In the genomic region with DNA sequence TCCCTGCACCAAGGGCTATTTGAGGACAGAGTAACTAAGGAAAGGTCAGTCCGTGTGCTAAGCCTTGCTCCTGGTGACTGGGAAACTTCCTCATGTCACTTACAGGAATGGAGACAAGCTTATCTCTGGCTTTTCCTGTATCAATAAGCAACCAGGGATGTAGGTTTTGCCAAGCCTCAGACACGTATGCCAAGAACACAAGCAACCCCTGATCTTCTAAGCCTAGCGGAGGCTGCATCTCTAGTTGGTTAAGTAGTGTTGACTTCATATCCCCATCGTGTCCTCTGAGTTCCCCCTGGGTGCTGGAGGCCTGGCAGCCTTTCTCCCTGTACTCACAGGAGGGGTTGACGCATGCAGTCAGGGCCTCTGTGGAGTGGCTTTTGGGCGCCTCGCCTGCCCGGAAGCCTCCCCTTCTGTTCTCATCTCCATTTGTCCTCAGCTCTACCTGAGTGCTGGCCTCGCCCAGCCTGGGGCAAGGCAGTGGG, we compare ENCODE assay signal across 1 cellular context.
TF ChIP-seq lines count a peak whose summit lies in the region.

No MANE protein-coding gene starts in this region.

TF ChIP-seq in GM23338, 12 proteins besides CTCF, POLR2A, EP300 and RAD21:
- TF ChIP-seq EZH2phosphoT487 (IDR thresholded peaks at IDR 0.05; ENCODE audit: unreplicated experiment), result no peak
- TF ChIP-seq JUNB (IDR thresholded peaks at IDR 0.05; ENCODE audit: unreplicated experiment), result no peak
- no peak for TF ChIP-seq ZNF114 (CRISPR knock-in tag; IDR thresholded peaks at IDR 0.05)
- no peak for TF ChIP-seq STAT1 (IDR thresholded peaks at IDR 0.05; ENCODE audit: unreplicated experiment)
